Comparison of ENCODE assay signal across 2 cellular contexts in genomic region chr3:18424213-18424861, GRCh38.
TF ChIP-seq lines count a peak whose summit lies in the region.

No MANE protein-coding gene starts in this region.

TF ChIP-seq in GM23338, 12 proteins besides CTCF, POLR2A, EP300 and RAD21:
- TF ChIP-seq ZNF331 (CRISPR knock-in tag; IDR thresholded peaks at IDR 0.05; ENCODE audit: low read depth) (no peak), NANOG (IDR thresholded peaks at IDR 0.05; ENCODE audit: borderline replicate concordance) (no peak), ETS1 (IDR thresholded peaks at IDR 0.05) (no peak), CREB1 (CRISPR knock-in tag; IDR thresholded peaks at IDR 0.05; ENCODE audit: low read depth) (0 out of 2 replicates have a peak, but pooled peaks have one; percentile 4), STAT1 (IDR thresholded peaks at IDR 0.05; ENCODE audit: unreplicated experiment) (no peak)

TF ChIP-seq in H1, 55 proteins besides CTCF, POLR2A, EP300 and RAD21:
- TF ChIP-seq KDM4A (IDR thresholded peaks at IDR 0.05; ENCODE audit: low read depth, low read length, severe bottlenecking) (peak; percentile 50), SIN3A (conservative IDR thresholded peaks at IDR 0.05 in 1 of 2, IDR thresholded peaks at IDR 0.05 in 1 of 2; ENCODE audit: low read depth in 1 of 2, low read length in 2 of 2) (0 out of 4 replicates have a peak, but pooled peaks of 1 of the 2 experiments have one; percentile 12), SP1 (IDR thresholded peaks at IDR 0.05; ENCODE audit: low read depth, low read length) (no peak), KDM5A (IDR thresholded peaks at IDR 0.05; ENCODE audit: low read length) (no peak)
